ENCODE assay signal across 18 cellular contexts in the genomic region with DNA sequence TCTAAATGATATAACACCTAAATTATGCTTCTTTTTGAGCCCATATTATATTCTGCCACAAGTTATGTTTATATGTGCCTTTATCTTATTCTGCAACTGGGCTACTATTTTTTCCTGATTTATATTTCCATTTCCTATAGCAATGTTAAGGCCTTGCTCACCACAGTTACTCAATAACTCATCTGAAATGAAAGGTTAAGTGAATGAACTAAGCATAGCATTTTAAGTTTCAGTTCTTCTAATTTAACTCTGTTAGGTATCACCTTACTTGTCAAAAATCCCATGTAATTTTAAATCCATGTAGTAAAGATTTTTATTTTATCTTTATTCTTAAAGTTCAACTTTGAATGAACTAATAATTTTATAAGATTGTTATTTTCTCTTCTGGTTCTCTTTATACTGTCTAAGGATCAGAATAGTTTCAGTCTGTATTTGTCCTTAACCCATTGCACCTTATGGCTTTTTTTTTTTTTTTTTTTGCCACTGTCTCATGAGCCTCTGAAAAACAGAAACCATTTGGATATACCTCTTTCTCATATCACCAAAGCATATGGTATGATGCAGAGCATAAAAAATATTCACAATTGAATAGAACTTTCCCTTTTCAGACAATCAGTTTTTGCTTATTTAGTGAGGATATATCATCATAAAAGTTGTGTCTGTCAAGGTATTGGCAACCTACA.
A peak's percentile ranks its signal among the peaks of the same experiment; 100 is the strongest.
DNase-seq lines count a peak whose midpoint lies in the region; ATAC-seq and TF ChIP-seq lines count a peak whose summit lies in the region.
"Had no signal": no experiment of that assay in that cellular context is flagged by ENCODE, and none has a peak within 500 bp of the region (broad histone marks: within the 10 kb centered on the region; RNA-seq: fewer than 3 reads in every experiment).

No MANE protein-coding gene starts in this region.

- CTCF ChIA-PET in GM10248 (lab: Yijun Ruan, JAX), result no interaction called here

- POLR2A ChIA-PET in GM10248 (lab: Yijun Ruan, JAX), result no interaction called here

- DNase-seq in GM10248 (ENCODE audit: extremely low spot score), result peak; percentile 9
- no peak for DNase-seq in GM19240 (ENCODE audit: insufficient read length, low spot score)
- DNase-seq in activated naive CD4-positive, alpha-beta T cell treated with anti-CD3 and anti-CD28 coated beads, Interleukin-2, amount 50 U/mL, for 16 hours, result no peak
- no peak for DNase-seq in globus pallidus (ENCODE audit: low spot score)
- DNase-seq: 8988T; activated B cell treated with CpG ODN at 0.5 μM for 24 hours; activated T-cell treated with anti-CD3 and anti-CD28 coated beads, Interleukin-2, amount 50 U/mL, for 24 hours; effector CD4-positive, alpha-beta T cell; KBM-7; kidney glomerular epithelial cell; naive thymus-derived CD4-positive, alpha-beta T cell; NCI-H2029; NK-92 treated with Interleukin-12 subunit alpha and Interleukin-12 subunit beta, amount 100 ng/mL, for 24 hours; testis had no signal

- no peak for TF ChIP-seq CTCF in GM10248 (IDR thresholded peaks at IDR 0.05; ENCODE audit: control extremely low read depth, extremely low read depth, low read depth, missing control alignments)

- peak; percentile 94 for ATAC-seq in GM19395 (IDR thresholded peaks at IDR 0.05; ENCODE audit: unreplicated experiment)
- peak; percentile 92 for ATAC-seq in HG02623 (IDR thresholded peaks at IDR 0.05; ENCODE audit: unreplicated experiment)
- ATAC-seq in HG03159 (IDR thresholded peaks at IDR 0.05; ENCODE audit: unreplicated experiment), result peak; percentile 98
- ATAC-seq in HG03280 (IDR thresholded peaks at IDR 0.05; ENCODE audit: unreplicated experiment), result no peak
- ATAC-seq: naive thymus-derived CD4-positive, alpha-beta T cell had no signal
